Comparison of ENCODE assay signal across 10 cellular contexts in genomic region chr19:10855879-10856522, GRCh38. TPM values are rescaled to one million over a fixed set of nuclear protein-coding genes. Genes with fewer than 3 reads are reported as not detected.
DNase-seq lines count a peak whose midpoint lies in the region; ATAC-seq and TF ChIP-seq lines count a peak whose summit lies in the region.
"Had no signal": no experiment of that assay in that cellular context is flagged by ENCODE, and none has a peak within 500 bp of the region (broad histone marks: within the 10 kb centered on the region; RNA-seq: fewer than 3 reads in every experiment).

No MANE protein-coding gene starts in this region.

- no peaks in the 10 kb centered on the region for H3K36me3 Mint-ChIP-seq in progenitor cell of endocrine pancreas (ENCODE audit: insufficient read depth)
- H3K36me3 Mint-ChIP-seq: natural killer cell treated with Interleukin-12 subunit alpha and Interleukin-12 subunit beta and Interleukin-15 and Interleukin-18, amount 100 ng/mL, for 72 hours had no signal

- H3K4me1 Mint-ChIP-seq in progenitor cell of endocrine pancreas (ENCODE audit: low read depth) = no peaks in the 10 kb centered on the region

- no peak for TF ChIP-seq EP300 in suprapubic skin (IDR thresholded peaks at IDR 0.05)

- no peaks in the 10 kb centered on the region for H3K9me3 ChIP-seq in MG63
- no peaks in the 10 kb centered on the region for H3K9me3 ChIP-seq in suprapubic skin

- H3K4me1 ChIP-seq in suprapubic skin = no peaks in the 10 kb centered on the region

- H3K36me3 ChIP-seq in MG63 (no peaks in the 10 kb centered on the region), suprapubic skin (no peaks in the 10 kb centered on the region)

- 85% methylated on average over 5 of the region's 5 CpGs for WGBS in suprapubic skin

- ATAC-seq in GM18505 (IDR thresholded peaks at IDR 0.05; ENCODE audit: unreplicated experiment) = no peak

- no peak overlapping the region for H3K27ac Mint-ChIP-seq in progenitor cell of endocrine pancreas
- H3K27ac Mint-ChIP-seq: activated T-helper 2 cell treated with anti-CD3 and anti-CD28 coated beads, Interferon-gamma antibody, Interleukin-2, Interleukin-4, amounts not matched to agents 10 μg/mL and 5 μg/mL and 100 μg/mL, durations not matched to agents 14 hours and 24 hours and 36 hours; natural killer cell treated with Interleukin-12 subunit alpha and Interleukin-12 subunit beta and Interleukin-15 and Interleukin-18, amount 100 ng/mL, for 72 hours had no signal

- TF ChIP-seq CTCF in choroid plexus epithelial cell (conservative IDR thresholded peaks at IDR 0.05; ENCODE audit: low read depth, low read length) (peak; percentile 63), progenitor cell of endocrine pancreas (IDR thresholded peaks at IDR 0.05; ENCODE audit: unreplicated experiment) (peak; percentile 56), suprapubic skin (IDR thresholded peaks at IDR 0.05) (peak in 1 of 2 donors; percentile 60)

- no peak overlapping the region for H3K4me3 ChIP-seq in MG63
- no peak overlapping the region for H3K4me3 ChIP-seq in choroid plexus epithelial cell (ENCODE audit: low read depth, low read length)
- H3K4me3 ChIP-seq in suprapubic skin = no peak overlapping the region

- H3K27me3 ChIP-seq in MG63 (no peaks in the 10 kb centered on the region), suprapubic skin (no peaks in the 10 kb centered on the region)

- H3K27ac ChIP-seq in suprapubic skin = no peak overlapping the region

- no peak for TF ChIP-seq POLR2A in GM18505 (IDR thresholded peaks at IDR 0.05; ENCODE audit: borderline replicate concordance, extremely low read depth, insufficient read depth, insufficient read length)
- TF ChIP-seq POLR2A in suprapubic skin (IDR thresholded peaks at IDR 0.05) = no peak

- no peak overlapping the region for H3K4me3 Mint-ChIP-seq in progenitor cell of endocrine pancreas (ENCODE audit: low read depth)
- H3K4me3 Mint-ChIP-seq: natural killer cell treated with Interleukin-12 subunit alpha and Interleukin-12 subunit beta and Interleukin-15 and Interleukin-18, amount 100 ng/mL, for 72 hours had no signal

- DNase-seq in NCI-H82 (lab: John Stamatoyannopoulos, UW) (peak; percentile 50), NCI-H82 treated with DMSO at 0.1 percent for 48 hours (lab: John Stamatoyannopoulos, UW; ENCODE audit: unreplicated experiment) (no peak), MG63 (peak; percentile 46), choroid plexus epithelial cell (ENCODE audit: low read depth) (no peak), progenitor cell of endocrine pancreas (ENCODE audit: low spot score, unreplicated experiment) (no peak), GM03348 (ENCODE audit: low spot score) (no peak), suprapubic skin (ENCODE audit: low spot score in 2 of 2) (no peak)

- H3K9me3 Mint-ChIP-seq in progenitor cell of endocrine pancreas (ENCODE audit: low read depth) = no peaks in the 10 kb centered on the region
- H3K9me3 Mint-ChIP-seq: activated T-helper 2 cell treated with anti-CD3 and anti-CD28 coated beads, Interferon-gamma antibody, Interleukin-2, Interleukin-4, amounts not matched to agents 10 μg/mL and 5 μg/mL and 100 μg/mL, durations not matched to agents 14 hours and 24 hours and 36 hours; natural killer cell treated with Interleukin-12 subunit alpha and Interleukin-12 subunit beta and Interleukin-15 and Interleukin-18, amount 100 ng/mL, for 72 hours had no signal

- no peaks in the 10 kb centered on the region for H3K27me3 Mint-ChIP-seq in progenitor cell of endocrine pancreas
- H3K27me3 Mint-ChIP-seq: natural killer cell treated with Interleukin-12 subunit alpha and Interleukin-12 subunit beta and Interleukin-15 and Interleukin-18, amount 100 ng/mL, for 72 hours had no signal

RNA-seq across cellular contexts. Expression of gene C19orf38, which starts 7.8 kb away (rescaled TPM):
- total RNA-seq in MG63 (2014; rRNA removed; shearing (Covaris generic); ENCODE audit: low replicate concordance) = 0.30 TPM in 1 of 2 replicates, not detected in the other
- total RNA-seq in progenitor cell of endocrine pancreas (0.31 and 0.33 TPM in 2 replicates), suprapubic skin (1 to 10 TPM in 1 of 4 donors, not detected in 3; 1.7 TPM)

RNA-seq across cellular contexts. Expression of gene CARM1, which starts 15.4 kb away (rescaled TPM):
- total RNA-seq in MG63 (2014; rRNA removed; shearing (Covaris generic); ENCODE audit: low replicate concordance) = 28.9 and 45.7 TPM in 2 replicates
- 77.6 and 86.0 TPM in 2 replicates for total RNA-seq in progenitor cell of endocrine pancreas
- 10 to 100 TPM; 19.8 to 26.6 (median 23.2) TPM for total RNA-seq in suprapubic skin

RNA-seq across cellular contexts. Expression of gene TMED1, which starts 20.0 kb away (rescaled TPM):
- 112 and 120 TPM in 2 replicates for total RNA-seq in MG63 (2014; rRNA removed; shearing (Covaris generic); ENCODE audit: low replicate concordance)
- total RNA-seq in progenitor cell of endocrine pancreas (32.6 and 39.3 TPM in 2 replicates), suprapubic skin (10 to 100 TPM in 3 of 4 donors, 1 to 10 TPM in 1; 8.9 to 26.2 (median 20.4) TPM)

Comparison
In these comparisons a context has a peak if more than half of its experiments do, and no peak if none do; other contexts are left out.
1. DNase-seq: peak in NCI-H82 (single experiment) and MG63 (single experiment); none in NCI-H82 treated with DMSO at 0.1 percent for 48 hours (single experiment), choroid plexus epithelial cell (single experiment), progenitor cell of endocrine pancreas (single experiment), GM03348 (single experiment) and suprapubic skin (0 of 2).